In the genomic region with DNA sequence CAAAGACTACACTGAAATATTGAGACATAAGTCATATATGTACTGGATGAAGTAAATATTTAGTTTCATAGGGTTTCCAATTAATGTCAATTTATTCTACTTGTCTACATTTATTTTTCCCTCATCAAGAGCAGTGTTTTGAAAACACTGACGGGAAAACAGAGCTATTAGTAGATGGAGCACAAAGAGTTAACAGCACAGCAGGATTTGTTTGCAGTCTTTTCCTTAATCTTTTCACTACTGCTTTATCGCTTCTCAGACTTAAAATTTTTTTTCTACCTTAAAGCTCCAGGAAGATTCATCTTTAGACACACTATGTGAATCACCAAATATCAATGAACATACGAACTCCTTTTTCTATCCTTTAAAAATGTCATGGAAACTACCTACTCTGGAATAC, we compare ENCODE assay signal across 24 cellular contexts. TPM values are rescaled to one million over a fixed set of nuclear protein-coding genes. Genes with fewer than 3 reads are reported as not detected.
DNase-seq lines count a peak whose midpoint lies in the region; ATAC-seq, FAIRE-seq and TF ChIP-seq lines count a peak whose summit lies in the region.
"Had no signal": no experiment of that assay in that cellular context is flagged by ENCODE, and none has a peak within 500 bp of the region (broad histone marks: within the 10 kb centered on the region; RNA-seq: fewer than 3 reads in every experiment).

No MANE protein-coding gene starts in this region.

- 95% methylated on average over 3 of the region's 3 CpGs for WGBS in HepG2 (ENCODE audit: low lambda C conversion rate)
- WGBS in right lobe of liver (ENCODE audit: insufficient coverage, low coverage, low lambda C conversion rate, missing lambda C conversion rate), result 90% methylated on average over 3 of the region's 3 CpGs

- no peak for FAIRE-seq in HepG2 (lab: Jason Lieb, UNC)
- peak; percentile 38 for FAIRE-seq in colon (lab: Jason Lieb, UNC)
- FAIRE-seq in islet of Langerhans (lab: Jason Lieb, UNC), result peak; percentile 72
- FAIRE-seq: A549, GM12891, GM18507, H1 had no signal

- H3K4me1 ChIP-seq in HepG2 (ENCODE audit: insufficient read depth, low read length) (peaks cover 19% of the 10 kb centered on the region), right lobe of liver (no peaks in the 10 kb centered on the region)
- H3K4me1 ChIP-seq: A549, BE2C had no signal

- TF ChIP-seq POLR2A in HepG2 (IDR thresholded peaks at IDR 0.05; ENCODE audit: insufficient read depth in 1 of 2, low read depth in 2 of 2, low read length in 2 of 2) (no peak), right lobe of liver (IDR thresholded peaks at IDR 0.05) (no peak)

- CTCF ChIA-PET in HepG2 (lab: Yijun Ruan, JAX; ENCODE audit: low intra/inter-chr PET ratio, low total read pairs), result no interaction called here

- no peak for DNase-seq in HepG2 (ENCODE audit: low spot score)
- no peak for DNase-seq in right lobe of liver
- DNase-seq in NCI-H128 (lab: John Stamatoyannopoulos, UW; ENCODE audit: unreplicated experiment), result no peak
- DNase-seq in kidney glomerular epithelial cell (lab: John Stamatoyannopoulos, UW), result no peak
- DNase-seq: 8988T; ACHN; AML-193; BE2C; CD4-positive, alpha-beta T cell; CD8-positive, alpha-beta memory T cell; DMS53; DMS79 treated with DMSO at 0.1 percent for 48 hours; GF-D8; GM23248; H7 had no signal

- no peak overlapping the region for H2AFZ ChIP-seq in HepG2 (ENCODE audit: low read length)
- H2AFZ ChIP-seq: GM23248 had no signal

- no peak overlapping the region for H3K4me3 ChIP-seq in HepG2 (replicated peaks in 1 of 3; ENCODE audit: insufficient read depth in 1 of 3, low read depth in 2 of 3, low read length in 3 of 3)
- no peak overlapping the region for H3K4me3 ChIP-seq in right lobe of liver
- H3K4me3 ChIP-seq: A549; BLaER1 treated with 17β-estradiol and CSF1 and Interleukin-3, amounts not matched to agents 10 nM and 100 nM; GM23248 had no signal

- H3K36me3 ChIP-seq in HepG2 (replicated peaks in 1 of 2; ENCODE audit: control insufficient read depth in 1 of 2, insufficient read depth in 2 of 2, low read length in 2 of 2) (peaks cover 5 to 44% of the 10 kb centered on the region in 2 experiments), right lobe of liver (peaks cover 0 to 20% (median 7%) of the 10 kb centered on the region in 4 donors)

- ATAC-seq in HepG2 (no peak), right lobe of liver (no peak), GM18870 (IDR thresholded peaks at IDR 0.05; ENCODE audit: unreplicated experiment) (no peak)
- ATAC-seq: A549, HCT116 had no signal

- no peaks in the 10 kb centered on the region for H4K20me1 ChIP-seq in HepG2 (ENCODE audit: insufficient read depth, low read length)

- POLR2A ChIA-PET in HepG2 (lab: Yijun Ruan, JAX), result no interaction called here

- TF ChIP-seq CTCF in HepG2 (CRISPR knock-in tag; IDR thresholded peaks at IDR 0.05), result no peak
- TF ChIP-seq CTCF in right lobe of liver (IDR thresholded peaks at IDR 0.05), result no peak

- H3K4me2 ChIP-seq in HepG2 (ENCODE audit: low read depth, low read length), result no peak overlapping the region
- H3K4me2 ChIP-seq: A549; BLaER1 treated with 17β-estradiol and CSF1 and Interleukin-3, amounts not matched to agents 10 nM and 100 nM had no signal

- H3K27ac ChIP-seq in HepG2 (ENCODE audit: extremely low read length, insufficient read depth, low read length), result no peak overlapping the region
- no peak overlapping the region for H3K27ac ChIP-seq in right lobe of liver
- H3K27ac ChIP-seq: A549; BLaER1 treated with 17β-estradiol and CSF1 and Interleukin-3, amounts not matched to agents 10 nM and 100 nM; GM23248 had no signal

- in situ Hi-C loops in HepG2 (cut with HindIII; ENCODE audit: extremely low pct_ligation_motif_present, low pct_unique_long_range_greater_than_20kb), result no loop called here

- no peaks in the 10 kb centered on the region for H3K79me2 ChIP-seq in HepG2 (ENCODE audit: insufficient read depth, low read length)

- H3K9ac ChIP-seq in HepG2 (ENCODE audit: insufficient read depth, low read depth, low read length), result no peak overlapping the region
- H3K9ac ChIP-seq: BLaER1 treated with 17β-estradiol and CSF1 and Interleukin-3, amounts not matched to agents 10 nM and 100 nM; GM23248 had no signal

- H3K9me3 ChIP-seq in HepG2 (ENCODE audit: low read length) (no peaks in the 10 kb centered on the region), right lobe of liver (no peaks in the 10 kb centered on the region)
- H3K9me3 ChIP-seq: A549; BE2C; BLaER1 treated with 17β-estradiol and CSF1 and Interleukin-3, amounts not matched to agents 10 nM and 100 nM had no signal

- no TSS peak for BruUV-seq in HepG2 (replicated peaks; lab: Mats Ljungman, UMichigan)

- intact Hi-C loops in HepG2 (cut with micrococcal nuclease; ENCODE audit: unreplicated experiment), result no loop called here
- intact Hi-C loops in right lobe of liver (cut with DNase I), result no loop called here

- TF ChIP-seq EP300 in HepG2 (IDR thresholded peaks at IDR 0.05; ENCODE audit: low read depth in 2 of 2, low read length in 2 of 2), result no peak
- no peak for TF ChIP-seq EP300 in HepG2 (CRISPR knock-in tag; IDR thresholded peaks at IDR 0.05; ENCODE audit: borderline replicate concordance)

- no peak for TF ChIP-seq RAD21 in HepG2 (CRISPR knock-in tag; IDR thresholded peaks at IDR 0.05)

- H3K27me3 ChIP-seq in HepG2 (ENCODE audit: control insufficient read depth in 1 of 2, insufficient read depth in 2 of 2, low read length in 2 of 2) (no peaks in the 10 kb centered on the region), right lobe of liver (no peaks in the 10 kb centered on the region)
- H3K27me3 ChIP-seq: BE2C; BLaER1 treated with 17β-estradiol and CSF1 and Interleukin-3, amounts not matched to agents 10 nM and 100 nM had no signal

TF ChIP-seq in HepG2, 621 proteins besides CTCF, POLR2A, EP300 and RAD21:
- no peak for TF ChIP-seq ZSCAN21 (CRISPR knock-in tag; IDR thresholded peaks at IDR 0.05; ENCODE audit: borderline replicate concordance)
- TF ChIP-seq ZNF652 (CRISPR knock-in tag; IDR thresholded peaks at IDR 0.05; ENCODE audit: borderline replicate concordance, low read depth), result peak; percentile 59; the same call in 1 of the 2 replicates
- TF ChIP-seq YY1 (IDR thresholded peaks at IDR 0.05; ENCODE audit: insufficient read depth, insufficient replicate concordance, low read depth, low read length), result no peak

RNA-seq across cellular contexts. Expression of gene PGGT1B, which starts 25.6 kb away (rescaled TPM):
- total RNA-seq in HepG2 (2016; rRNA removed; fragmentation: Illumina TruSeq; extraction: Trizol) (42.7 and 72.3 TPM in 2 replicates), right lobe of liver (10 to 100 TPM in 4 of 6 experiments, 1 to 10 TPM in 2; 7.1 to 29.3 (median 21.1) TPM)
- total RNA-seq in HepG2 (2016; cell fraction: cytosol; rRNA removed; fragmentation: Illumina TruSeq; extraction: Trizol; ENCODE audit: low read depth), result 6.9 and 11.3 TPM in 2 replicates
- 42.3 and 71.1 TPM in 2 replicates for total RNA-seq in HepG2 (2016; cell fraction: insoluble cytoplasmic fraction; rRNA removed; fragmentation: Illumina TruSeq; extraction: Trizol)
- total RNA-seq in HepG2 (2016; cell fraction: membrane; rRNA removed; fragmentation: Illumina TruSeq; extraction: Trizol), result 11.0 and 14.9 TPM in 2 replicates
- total RNA-seq in HepG2 (2016; cell fraction: nucleus; rRNA removed; fragmentation: Illumina TruSeq; extraction: Trizol), result 30.4 and 38.7 TPM in 2 replicates
- polyA plus RNA-seq in HepG2 (2011; rRNA removed), result 2.4 and 2.9 TPM in 2 replicates
- 0.98 and 1.6 TPM in 2 replicates for polyA plus RNA-seq in HepG2 (2011; cell fraction: cytosol; rRNA removed)
- 2.6 and 3.5 TPM in 2 replicates for polyA plus RNA-seq in HepG2 (2011; cell fraction: nucleus; rRNA removed)
- 13.0 and 18.1 TPM in 2 replicates for polyA plus RNA-seq in HepG2 (2012)
- 1.2 TPM in 2 replicates for polyA plus RNA-seq in HepG2 (2016; cell fraction: cytosol; fragmentation: Illumina TruSeq; extraction: Trizol; ENCODE audit: low read depth)
- polyA plus RNA-seq in HepG2 (2016; cell fraction: insoluble cytoplasmic fraction; fragmentation: Illumina TruSeq; extraction: Trizol; ENCODE audit: low read depth), result 36.6 and 42.3 TPM in 2 replicates
- polyA plus RNA-seq in HepG2 (2016; cell fraction: membrane; fragmentation: Illumina TruSeq; extraction: Trizol; ENCODE audit: low read depth), result 3.0 and 3.3 TPM in 2 replicates
- polyA plus RNA-seq in HepG2 (2016; cell fraction: nucleus; fragmentation: Illumina TruSeq; extraction: Trizol; ENCODE audit: insufficient read depth, low read depth), result 15.9 and 18.8 TPM in 2 replicates
- polyA minus RNA-seq in HepG2 (2011; rRNA and poly(A)+ RNA removed; ENCODE audit: low replicate concordance), result 18.2 and 26.2 TPM in 2 replicates
- polyA minus RNA-seq in HepG2 (2011; cell fraction: cytosol; rRNA and poly(A)+ RNA removed), result 4.9 and 5.5 TPM in 2 replicates
- polyA minus RNA-seq in HepG2 (2011; cell fraction: nucleus; rRNA and poly(A)+ RNA removed), result 56.8 and 69.8 TPM in 2 replicates

RNA-seq across cellular contexts. Expression of gene CCDC112, which starts 59.4 kb away (rescaled TPM):
- total RNA-seq in HepG2 (2016; rRNA removed; fragmentation: Illumina TruSeq; extraction: Trizol), result 2.8 and 3.3 TPM in 2 replicates
- total RNA-seq in HepG2 (2016; cell fraction: cytosol; rRNA removed; fragmentation: Illumina TruSeq; extraction: Trizol; ENCODE audit: low read depth), result 1.2 and 2.0 TPM in 2 replicates
- 3.4 and 3.8 TPM in 2 replicates for total RNA-seq in HepG2 (2016; cell fraction: insoluble cytoplasmic fraction; rRNA removed; fragmentation: Illumina TruSeq; extraction: Trizol)
- 1.9 and 2.1 TPM in 2 replicates for total RNA-seq in HepG2 (2016; cell fraction: membrane; rRNA removed; fragmentation: Illumina TruSeq; extraction: Trizol)
- total RNA-seq in HepG2 (2016; cell fraction: nucleus; rRNA removed; fragmentation: Illumina TruSeq; extraction: Trizol), result 3.8 and 6.0 TPM in 2 replicates
- polyA plus RNA-seq in HepG2 (2011; rRNA removed), result 0.78 and 1.1 TPM in 2 replicates
- polyA plus RNA-seq in HepG2 (2011; cell fraction: cytosol; rRNA removed), result 0.64 and 0.81 TPM in 2 replicates
- polyA plus RNA-seq in HepG2 (2011; cell fraction: nucleus; rRNA removed), result 0.45 and 0.71 TPM in 2 replicates
- polyA plus RNA-seq in HepG2 (2012), result 2.5 and 3.9 TPM in 2 replicates
- 0.85 and 0.99 TPM in 2 replicates for polyA plus RNA-seq in HepG2 (2016; cell fraction: cytosol; fragmentation: Illumina TruSeq; extraction: Trizol; ENCODE audit: low read depth)
- polyA plus RNA-seq in HepG2 (2016; cell fraction: insoluble cytoplasmic fraction; fragmentation: Illumina TruSeq; extraction: Trizol; ENCODE audit: low read depth), result 4.0 and 4.9 TPM in 2 replicates
- 1.1 and 1.7 TPM in 2 replicates for polyA plus RNA-seq in HepG2 (2016; cell fraction: membrane; fragmentation: Illumina TruSeq; extraction: Trizol; ENCODE audit: low read depth)
- polyA plus RNA-seq in HepG2 (2016; cell fraction: nucleus; fragmentation: Illumina TruSeq; extraction: Trizol; ENCODE audit: insufficient read depth, low read depth), result 5.2 and 9.4 TPM in 2 replicates
- polyA minus RNA-seq in HepG2 (2011; rRNA and poly(A)+ RNA removed; ENCODE audit: low replicate concordance), result 0.18 and 0.44 TPM in 2 replicates
- 0.69 and 1.4 TPM in 2 replicates for polyA minus RNA-seq in HepG2 (2011; cell fraction: cytosol; rRNA and poly(A)+ RNA removed)
- 4.2 and 4.8 TPM in 2 replicates for polyA minus RNA-seq in HepG2 (2011; cell fraction: nucleus; rRNA and poly(A)+ RNA removed)
- 1 to 10 TPM in 2 of 6 experiments, under 1 TPM in 4; 0.49 to 1.8 (median 0.93) TPM for total RNA-seq in right lobe of liver
